In genomic region chr17:3960764-3961163, GRCh38 we compare ENCODE assay signal across 10 cellular contexts. TPM values are rescaled to one million over a fixed set of nuclear protein-coding genes. Genes with fewer than 3 reads are reported as not detected.
A peak's percentile ranks its signal among the peaks of the same experiment; 100 is the strongest.
DNase-seq lines count a peak whose midpoint lies in the region; ATAC-seq, FAIRE-seq and TF ChIP-seq lines count a peak whose summit lies in the region.
"Had no signal": no experiment of that assay in that cellular context is flagged by ENCODE, and none has a peak within 500 bp of the region (broad histone marks: within the 10 kb centered on the region; RNA-seq: fewer than 3 reads in every experiment).

No MANE protein-coding gene starts in this region.

- no peaks in the 10 kb centered on the region for H3K27me3 Mint-ChIP-seq in activated naive CD4-positive, alpha-beta T cell treated with anti-CD3 and anti-CD28 coated beads for 36 hours (ENCODE audit: low read depth)
- H3K27me3 Mint-ChIP-seq in T-cell = no peaks in the 10 kb centered on the region

- CTCF ChIA-PET in activated naive CD4-positive, alpha-beta T cell treated with anti-CD3 and anti-CD28 coated beads for 36 hours (lab: Charles Lee) = interaction anchor here (2.3 kb wide), 1 partner anchor 46 kb away, joined by 8 read pairs; no protein-coding TSS in a partner anchor
- CTCF ChIA-PET in T-cell (lab: Charles Lee) = no interaction called here

- peaks cover 33 to 62% (median 49%) of the 10 kb centered on the region in 4 donors for H3K4me1 ChIP-seq in transverse colon

- in situ Hi-C loops in transverse colon (cut with MboI; ENCODE audit: low pct_ligation_motif_present in 1 of 4, low pct_unique_long_range_greater_than_20kb in 1 of 4, low sequenced_read_pairs in 3 of 4) = no loop called here

- no peaks in the 10 kb centered on the region for H3K9me3 ChIP-seq in transverse colon

- no peaks in the 10 kb centered on the region for H3K9me3 Mint-ChIP-seq in activated naive CD4-positive, alpha-beta T cell treated with anti-CD3 and anti-CD28 coated beads for 36 hours
- no peaks in the 10 kb centered on the region for H3K9me3 Mint-ChIP-seq in T-cell

- peaks cover 70% of the 10 kb centered on the region for H3K4me1 Mint-ChIP-seq in activated naive CD4-positive, alpha-beta T cell treated with anti-CD3 and anti-CD28 coated beads for 36 hours (ENCODE audit: low read depth)
- peaks cover 76 to 80% (median 79%) of the 10 kb centered on the region in 3 donors for H3K4me1 Mint-ChIP-seq in T-cell

- intact Hi-C loops in activated naive CD4-positive, alpha-beta T cell treated with anti-CD3 and anti-CD28 coated beads for 36 hours (cut with micrococcal nuclease) = loop anchor here (10.0 kb wide), 2 partner anchors 404 to 984 kb away; partner anchors contain the start of genes PFN1, RNF167, SLC25A11 and UBE2G1
- intact Hi-C loops in Right ventricle myocardium inferior (cut with DNase I) = no loop called here
- intact Hi-C loops in transverse colon (cut with DNase I; ENCODE audit: low total_unique reads) = no loop called here

- 37 to 70% methylated on average over 5 to 14 of the region's 14 CpGs for WGBS in transverse colon (ENCODE audit: low coverage in 1 of 2), 2 donors

- H3K36me3 ChIP-seq in transverse colon = no peaks in the 10 kb centered on the region

- H3K36me3 Mint-ChIP-seq in activated naive CD4-positive, alpha-beta T cell treated with anti-CD3 and anti-CD28 coated beads for 36 hours (ENCODE audit: low read depth) = peaks cover 7% of the 10 kb centered on the region
- H3K36me3 Mint-ChIP-seq in T-cell = peaks cover 12% of the 10 kb centered on the region

- no peak for DNase-seq in activated naive CD4-positive, alpha-beta T cell treated with anti-CD3 and anti-CD28 coated beads for 36 hours
- no peak for DNase-seq in activated naive CD4-positive, alpha-beta T cell treated with Interleukin-2 at 50 U/mL for 16 hours
- peak in 2 of 34 experiments; percentile 10 to 23 for DNase-seq in T-cell
- peak; percentile 50 for DNase-seq in Right ventricle myocardium inferior (ENCODE audit: missing footprints)
- peak; percentile 44 for DNase-seq in transverse colon
- DNase-seq in urothelium cell line (ENCODE audit: low spot score) = no peak
- DNase-seq in NCI-H524 treated with DMSO at 0.1 percent for 48 hours (lab: John Stamatoyannopoulos, UW) = no peak
- no peak for DNase-seq in T-helper 9 cell
- DNase-seq: DMS 273 treated with DMSO at 0.1 percent for 48 hours had no signal

- no peak overlapping the region for H3K4me3 Mint-ChIP-seq in activated naive CD4-positive, alpha-beta T cell treated with anti-CD3 and anti-CD28 coated beads for 36 hours
- peak overlapping the region; percentile 49 to 92 (median 51) for H3K4me3 Mint-ChIP-seq in T-cell

- TF ChIP-seq CTCF in transverse colon (IDR thresholded peaks at IDR 0.05) = peak in 1 of 5 experiments; percentile 6

- H3K27me3 ChIP-seq in transverse colon = no peaks in the 10 kb centered on the region

- ATAC-seq in T-cell (replicated peaks in 1 of 4) (no peak), Right ventricle myocardium inferior (peak; percentile 48)
- ATAC-seq: sciatic nerve had no signal

- peak overlapping the region; percentile 30 for H3K27ac Mint-ChIP-seq in activated naive CD4-positive, alpha-beta T cell treated with anti-CD3 and anti-CD28 coated beads for 36 hours
- H3K27ac Mint-ChIP-seq in T-cell = peak overlapping the region; percentile 68 to 80

- H3K4me3 ChIP-seq in transverse colon = peak overlapping the region in 1 of 4 donors; percentile 73

- TF ChIP-seq EP300 in transverse colon (IDR thresholded peaks at IDR 0.05; ENCODE audit: low read depth) = no peak

- POLR2A ChIA-PET in T-cell (lab: Charles Lee) = interaction anchor here in 1 of 2 donors (0.5 kb wide), 1 partner anchor 172 kb away, joined by 6 read pairs; no protein-coding TSS in a partner anchor

- no peak for FAIRE-seq in urothelium cell line (lab: Jason Lieb, UNC)

- no peak for TF ChIP-seq POLR2A in transverse colon (IDR thresholded peaks at IDR 0.05)

- H3K27ac ChIP-seq in transverse colon = peak overlapping the region; percentile 90 to 98 (median 94)

RNA-seq across cellular contexts. Expression of gene ATP2A3, which starts 3.5 kb away (rescaled TPM):
- total RNA-seq in activated naive CD4-positive, alpha-beta T cell treated with anti-CD3 and anti-CD28 coated beads for 36 hours = 10 to 100 TPM; 75.5 to 76.4 TPM
- total RNA-seq in T-cell = 100 to 1,000 TPM; 228 to 303 (median 248) TPM
- 7.7 TPM for total RNA-seq in Right ventricle myocardium inferior
- 100 to 1,000 TPM; 142 to 300 (median 208) TPM for total RNA-seq in transverse colon

RNA-seq across cellular contexts. Expression of gene P2RX1, which starts 44.5 kb away (rescaled TPM):
- total RNA-seq in activated naive CD4-positive, alpha-beta T cell treated with anti-CD3 and anti-CD28 coated beads for 36 hours = under 1 TPM; 0.10 to 0.17 TPM
- total RNA-seq in T-cell = 1 to 10 TPM in 3 of 5 donors, under 1 TPM in 2; 0.95 to 3.3 (median 1.2) TPM
- total RNA-seq in Right ventricle myocardium inferior = 0.16 TPM
- total RNA-seq in transverse colon = 10 to 100 TPM in 1 of 4 donors, 1 to 10 TPM in 2, under 1 TPM in 1; 0.82 to 11.2 (median 7.0) TPM

Comparison
In these comparisons a context has a peak if more than half of its experiments do, and no peak if none do; other contexts are left out.
1. DNase-seq: peak in Right ventricle myocardium inferior (single experiment) and transverse colon (single experiment); none in activated naive CD4-positive, alpha-beta T cell treated with anti-CD3 and anti-CD28 coated beads for 36 hours (single experiment), activated naive CD4-positive, alpha-beta T cell treated with Interleukin-2 at 50 U/mL for 16 hours (single experiment), urothelium cell line (single experiment), NCI-H524 treated with DMSO at 0.1 percent for 48 hours (single experiment) and T-helper 9 cell (single experiment).